In genomic region chr17:20202141-20202574, GRCh38 we compare ENCODE assay signal across 1 cellular context.
A peak's percentile ranks its signal among the peaks of the same experiment; 100 is the strongest.
TF ChIP-seq lines count a peak whose summit lies in the region.

No MANE protein-coding gene starts in this region.

TF ChIP-seq in H1, 55 proteins besides CTCF, POLR2A, EP300 and RAD21:
- TF ChIP-seq E2F6 (IDR thresholded peaks at IDR 0.05) (no peak), TBP (IDR thresholded peaks at IDR 0.05; ENCODE audit: low read depth, low read length) (no peak), CHD7 (IDR thresholded peaks at IDR 0.05; ENCODE audit: insufficient replicate concordance, low read length) (no peak), CTBP2 (IDR thresholded peaks at IDR 0.05; ENCODE audit: borderline replicate concordance, insufficient read depth, insufficient read length, low read length) (no peak), BRCA1 (IDR thresholded peaks at IDR 0.05; ENCODE audit: low read depth, low read length) (no peak), HDAC6 (IDR thresholded peaks at IDR 0.05; ENCODE audit: low read depth, low read length) (no peak), YY1 (IDR thresholded peaks at IDR 0.05; ENCODE audit: low read depth, low read length) (no peak), SP2 (IDR thresholded peaks at IDR 0.05; ENCODE audit: low read length) (no peak), POU5F1 (IDR thresholded peaks at IDR 0.05; ENCODE audit: low read depth, low read length) (0 out of 2 replicates have a peak, but pooled peaks have one; percentile 36), ATF3 (IDR thresholded peaks at IDR 0.05; ENCODE audit: insufficient read depth, low read depth, low read length) (no peak), ASH2L (IDR thresholded peaks at IDR 0.05; ENCODE audit: low read length) (peak; percentile 41), SP1 (IDR thresholded peaks at IDR 0.05; ENCODE audit: low read depth, low read length) (peak; percentile 59; the same call in 1 of the 2 replicates), TAF7 (optimal IDR thresholded peaks at IDR 0.05; ENCODE audit: borderline replicate concordance, low read depth, low read length) (no peak), BACH1 (IDR thresholded peaks at IDR 0.05; ENCODE audit: low read length) (no peak), MAFK (IDR thresholded peaks at IDR 0.05; ENCODE audit: low read depth, low read length) (no peak), JUN (IDR thresholded peaks at IDR 0.05; ENCODE audit: low read depth, low read length) (no peak), EGR1 (IDR thresholded peaks at IDR 0.05; ENCODE audit: borderline replicate concordance, low read depth, low read length) (no peak)
TF ChIP-seq in H1: peak in this region for 3.
